ENCODE assay signal across 20 cellular contexts in the genomic region with DNA sequence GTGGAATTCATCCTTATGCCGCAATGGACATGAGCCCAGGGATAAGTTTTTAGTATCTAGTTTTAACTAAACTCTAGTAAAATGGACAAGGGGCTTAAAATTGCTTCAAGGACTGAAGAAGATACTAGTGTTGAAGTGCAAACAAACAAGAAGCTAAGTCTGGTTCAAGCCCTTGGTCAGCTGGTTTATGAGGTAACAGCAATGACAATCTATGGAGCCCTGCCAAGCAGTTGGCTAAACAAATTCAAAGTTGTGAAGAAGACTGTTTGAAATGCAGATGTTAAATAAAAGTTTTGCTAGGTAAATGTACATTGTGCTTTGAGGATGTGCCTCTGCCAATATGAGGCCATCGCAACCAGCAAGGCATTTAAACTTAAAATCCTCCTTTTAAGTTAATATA.
DNase-seq lines count a peak whose midpoint lies in the region; ATAC-seq and TF ChIP-seq lines count a peak whose summit lies in the region.
"Had no signal": no experiment of that assay in that cellular context is flagged by ENCODE, and none has a peak within 500 bp of the region (broad histone marks: within the 10 kb centered on the region; RNA-seq: fewer than 3 reads in every experiment).

No MANE protein-coding gene starts in this region.

- H3K9me3 Mint-ChIP-seq in nephron progenitor cell = peaks cover 3% of the 10 kb centered on the region
- H3K9me3 Mint-ChIP-seq: HFFc6 had no signal

- intact Hi-C loops in IMR-90 (cut with micrococcal nuclease) (no loop called here), mucosa of descending colon (cut with DNase I, micrococcal nuclease) (no loop called here)

- no peak overlapping the region for H2AK9ac ChIP-seq in IMR-90 (replicated peaks; ENCODE audit: low read depth, low read length, poor library complexity)

- ATAC-seq in IMR-90 (ENCODE audit: low read depth) (peak; percentile 29; the same call in 1 of the 2 replicates), mucosa of descending colon (peak; percentile 33)
- ATAC-seq: Panc1, Right ventricle myocardium inferior had no signal

- H4K8ac ChIP-seq in IMR-90 (ENCODE audit: low read depth in 2 of 2, low read length in 2 of 2) = no peak overlapping the region

- no peak overlapping the region for H2AFZ ChIP-seq in IMR-90 (replicated peaks; ENCODE audit: low read length, poor library complexity)

- H4K5ac ChIP-seq in IMR-90 (ENCODE audit: low read depth, low read length) = no peak overlapping the region

- no peak overlapping the region for H3K27ac Mint-ChIP-seq in nephron progenitor cell
- H3K27ac Mint-ChIP-seq: HFFc6 had no signal

- H3K27me3 ChIP-seq in IMR-90 (ENCODE audit: control insufficient read depth, insufficient read depth, low read length) (peaks cover 4% of the 10 kb centered on the region), adipocyte (replicated peaks; ENCODE audit: control insufficient read depth, insufficient read depth, low read length) (peaks cover 10% of the 10 kb centered on the region)

- no peak overlapping the region for H3K56ac ChIP-seq in IMR-90 (ENCODE audit: extremely low read depth, insufficient read depth, low read length)

- POLR2A ChIA-PET in IMR-90 (lab: Charles Lee; ENCODE audit: unreplicated experiment) = no interaction called here

- no peak overlapping the region for H3K4me3 Mint-ChIP-seq in nephron progenitor cell
- H3K4me3 Mint-ChIP-seq: CD14-positive monocyte, HFFc6 had no signal

- H3K27me3 Mint-ChIP-seq in nephron progenitor cell (ENCODE audit: low read depth, poor library complexity) = peaks cover 11% of the 10 kb centered on the region

- H2BK120ac ChIP-seq in IMR-90 (ENCODE audit: low read depth, low read length) = no peak overlapping the region

- no peak overlapping the region for H2AK5ac ChIP-seq in IMR-90 (ENCODE audit: low read depth, low read length)

- H3K9me3 ChIP-seq in IMR-90 (ENCODE audit: control insufficient read depth, insufficient read depth, low read length) (no peaks in the 10 kb centered on the region), adipocyte (ENCODE audit: control insufficient read depth, low read length) (no peaks in the 10 kb centered on the region), mucosa of descending colon (no peaks in the 10 kb centered on the region)
- H3K9me3 ChIP-seq: SK-N-SH had no signal

- H3K4me1 ChIP-seq in IMR-90 (ENCODE audit: control insufficient read depth, insufficient read depth, low read length) = no peaks in the 10 kb centered on the region; the same call in 1 of the 2 replicates
- no peaks in the 10 kb centered on the region for H3K4me1 ChIP-seq in adipocyte (ENCODE audit: control insufficient read depth, insufficient read depth, low read length)
- no peaks in the 10 kb centered on the region for H3K4me1 ChIP-seq in mucosa of descending colon (ENCODE audit: low read depth)

- H3K36me3 Mint-ChIP-seq in nephron progenitor cell (ENCODE audit: low read depth) = no peaks in the 10 kb centered on the region

- in situ Hi-C loops in IMR-90 (cut with MboI; ENCODE audit: low sequenced_read_pairs) = no loop called here

- no peak overlapping the region for H3K4me2 ChIP-seq in IMR-90 (ENCODE audit: low read depth, low read length)
- H3K4me2 ChIP-seq: SK-N-SH had no signal

- H3K36me3 ChIP-seq in IMR-90 (ENCODE audit: control insufficient read depth, insufficient read depth, low read length) (no peaks in the 10 kb centered on the region), adipocyte (ENCODE audit: control insufficient read depth, insufficient read depth, low read length, severe bottlenecking) (no peaks in the 10 kb centered on the region), mucosa of descending colon (ENCODE audit: low read depth) (no peaks in the 10 kb centered on the region)

- no peak overlapping the region for H2BK15ac ChIP-seq in IMR-90 (ENCODE audit: low read depth, low read length)

- no TSS peak for BruUV-seq in IMR-90 (replicated peaks; lab: Mats Ljungman, UMichigan)

- H3K14ac ChIP-seq in IMR-90 (replicated peaks; ENCODE audit: low read depth, low read length) = no peak overlapping the region

- no peak overlapping the region for H3K4ac ChIP-seq in IMR-90 (ENCODE audit: low read depth, low read length)

- no CpG with 5 or more reads among the region's 2 CpGs for WGBS in IMR-90 (ENCODE audit: extremely low coverage in 2 of 2, insufficient read length in 1 of 2), 2 experiments

- H3K9me1 ChIP-seq in IMR-90 (ENCODE audit: insufficient read depth, low read length) = peaks cover 3% of the 10 kb centered on the region; the same call in 1 of the 2 replicates

- TF ChIP-seq CTCF in IMR-90 (conservative IDR thresholded peaks at IDR 0.05; ENCODE audit: low read depth, low read length) (no peak), fibroblast of mammary gland (conservative IDR thresholded peaks at IDR 0.05; ENCODE audit: control insufficient read depth, insufficient read depth, low read depth, low read length) (no peak), mucosa of descending colon (IDR thresholded peaks at IDR 0.05) (no peak), nephron progenitor cell (IDR thresholded peaks at IDR 0.05) (no peak)

- H3K4me1 Mint-ChIP-seq in nephron progenitor cell = no peaks in the 10 kb centered on the region

- H3K79me1 ChIP-seq in IMR-90 (ENCODE audit: low read depth in 1 of 2, low read length in 2 of 2) = no peaks in the 10 kb centered on the region

- DNase-seq in IMR-90 = peak; percentile 44
- peak; percentile 34 for DNase-seq in adipocyte (ENCODE audit: low read depth)
- DNase-seq in fibroblast of mammary gland (ENCODE audit: low read depth) = peak; percentile 33
- DNase-seq in mucosa of descending colon = peak in 1 of 3 donors; percentile 57
- DNase-seq in HUDEP-2 (lab: John Stamatoyannopoulos, UW; ENCODE audit: unreplicated experiment in 76 of 76) = no peak
- DNase-seq in nephron progenitor cell = no peak
- no peak for DNase-seq in GOT3 (lab: John Stamatoyannopoulos, UW)
- DNase-seq: ACHN, AML-193, COR-L47, HFFc6, Karpas-422, NCI-H1417, NCI-H2029 treated with DMSO at 0.1 percent for 48 hours, NCI-H510A, NCI-H774, SK-N-SH had no signal

- dilution Hi-C loops in IMR-90 (cut with HindIII; ENCODE audit: low sequenced_read_pairs, unreplicated experiment) = no loop called here

- CTCF ChIA-PET in IMR-90 (lab: Yijun Ruan, JAX) = no interaction called here

- H3K18ac ChIP-seq in IMR-90 (ENCODE audit: low read depth, low read length) = no peak overlapping the region

- TF ChIP-seq RAD21 in IMR-90 (IDR thresholded peaks at IDR 0.05; ENCODE audit: low read length) = no peak

- H3K4me3 ChIP-seq in IMR-90 (ENCODE audit: insufficient read depth, low read depth, low read length) (no peak overlapping the region), adipocyte (ENCODE audit: low read length) (no peak overlapping the region), fibroblast of mammary gland (ENCODE audit: control insufficient read depth, low read depth, low read length) (no peak overlapping the region), mucosa of descending colon (no peak overlapping the region)

- H3K9ac ChIP-seq in IMR-90 (ENCODE audit: low read depth, low read length) (no peak overlapping the region), adipocyte (ENCODE audit: low read length) (no peak overlapping the region)
- H3K9ac ChIP-seq: SK-N-SH had no signal

- H4K91ac ChIP-seq in IMR-90 (ENCODE audit: insufficient read depth, low read depth, low read length) = no peak overlapping the region

- H3K23ac ChIP-seq in IMR-90 (ENCODE audit: low read depth, low read length) = no peak overlapping the region

- H2BK20ac ChIP-seq in IMR-90 (ENCODE audit: low read depth, low read length) = no peak overlapping the region

- no peak overlapping the region for H3K27ac ChIP-seq in IMR-90 (ENCODE audit: insufficient read depth, low read length)

- H2BK5ac ChIP-seq in IMR-90 (ENCODE audit: low read depth, low read length, poor library complexity, severe bottlenecking) = no peak overlapping the region

- no peak for TF ChIP-seq POLR2A in IMR-90 (IDR thresholded peaks at IDR 0.05; ENCODE audit: low read depth, low read length)

- H4K20me1 ChIP-seq in IMR-90 (ENCODE audit: insufficient read depth, low read length) = no peaks in the 10 kb centered on the region

TF ChIP-seq in IMR-90, 13 proteins besides CTCF, POLR2A, EP300 and RAD21:
- TF ChIP-seq, protein P1, sequence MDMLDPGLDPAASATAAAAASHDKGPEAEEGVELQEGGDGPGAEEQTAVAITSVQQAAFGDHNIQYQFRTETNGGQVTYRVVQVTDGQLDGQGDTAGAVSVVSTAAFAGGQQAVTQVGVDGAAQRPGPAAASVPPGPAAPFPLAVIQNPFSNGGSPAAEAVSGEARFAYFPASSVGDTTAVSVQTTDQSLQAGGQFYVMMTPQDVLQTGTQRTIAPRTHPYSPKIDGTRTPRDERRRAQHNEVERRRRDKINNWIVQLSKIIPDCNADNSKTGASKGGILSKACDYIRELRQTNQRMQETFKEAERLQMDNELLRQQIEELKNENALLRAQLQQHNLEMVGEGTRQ (IDR thresholded peaks at IDR 0.05; ENCODE audit: low read depth, low read length) = no peak
- no peak for TF ChIP-seq NFE2L2 (IDR thresholded peaks at IDR 0.05; ENCODE audit: low read depth, low read length)
- no peak for TF ChIP-seq FOS (IDR thresholded peaks at IDR 0.05; ENCODE audit: low read depth, low read length)
- TF ChIP-seq RCOR1 (IDR thresholded peaks at IDR 0.05; ENCODE audit: insufficient replicate concordance, low read length) = no peak
- TF ChIP-seq BHLHE40 (IDR thresholded peaks at IDR 0.05; ENCODE audit: low read depth, low read length) = no peak
- TF ChIP-seq CHD1 (IDR thresholded peaks at IDR 0.05; ENCODE audit: low read depth, low read length) = no peak
- no peak for TF ChIP-seq RFX5 (IDR thresholded peaks at IDR 0.05; ENCODE audit: low read depth, low read length)
- no peak for TF ChIP-seq MAFK (IDR thresholded peaks at IDR 0.05; ENCODE audit: low read depth, low read length)
- TF ChIP-seq MXI1 (IDR thresholded peaks at IDR 0.05; ENCODE audit: borderline replicate concordance, low read depth, low read length) = no peak
- no peak for TF ChIP-seq CEBPB (IDR thresholded peaks at IDR 0.05; ENCODE audit: low read depth, low read length)
- no peak for TF ChIP-seq MAZ (IDR thresholded peaks at IDR 0.05; ENCODE audit: borderline replicate concordance, low read depth, low read length)
- TF ChIP-seq, protein P2, sequence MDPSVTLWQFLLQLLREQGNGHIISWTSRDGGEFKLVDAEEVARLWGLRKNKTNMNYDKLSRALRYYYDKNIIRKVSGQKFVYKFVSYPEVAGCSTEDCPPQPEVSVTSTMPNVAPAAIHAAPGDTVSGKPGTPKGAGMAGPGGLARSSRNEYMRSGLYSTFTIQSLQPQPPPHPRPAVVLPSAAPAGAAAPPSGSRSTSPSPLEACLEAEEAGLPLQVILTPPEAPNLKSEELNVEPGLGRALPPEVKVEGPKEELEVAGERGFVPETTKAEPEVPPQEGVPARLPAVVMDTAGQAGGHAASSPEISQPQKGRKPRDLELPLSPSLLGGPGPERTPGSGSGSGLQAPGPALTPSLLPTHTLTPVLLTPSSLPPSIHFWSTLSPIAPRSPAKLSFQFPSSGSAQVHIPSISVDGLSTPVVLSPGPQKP (IDR thresholded peaks at IDR 0.05; ENCODE audit: borderline replicate concordance, low read depth, low read length) = no peak
- no peak for TF ChIP-seq SMC3 (IDR thresholded peaks at IDR 0.05; ENCODE audit: low read depth, low read length)
TF ChIP-seq in IMR-90: peak in this region for 0.

Comparison
In these comparisons a context has a peak if more than half of its experiments do, and no peak if none do; other contexts are left out.
1. DNase-seq: peak in IMR-90 (single experiment), adipocyte (single experiment) and fibroblast of mammary gland (single experiment); none in HUDEP-2 (0 of 76), nephron progenitor cell (single experiment) and GOT3 (single experiment).